ENCODE assay signal across 24 cellular contexts in the genomic region with DNA sequence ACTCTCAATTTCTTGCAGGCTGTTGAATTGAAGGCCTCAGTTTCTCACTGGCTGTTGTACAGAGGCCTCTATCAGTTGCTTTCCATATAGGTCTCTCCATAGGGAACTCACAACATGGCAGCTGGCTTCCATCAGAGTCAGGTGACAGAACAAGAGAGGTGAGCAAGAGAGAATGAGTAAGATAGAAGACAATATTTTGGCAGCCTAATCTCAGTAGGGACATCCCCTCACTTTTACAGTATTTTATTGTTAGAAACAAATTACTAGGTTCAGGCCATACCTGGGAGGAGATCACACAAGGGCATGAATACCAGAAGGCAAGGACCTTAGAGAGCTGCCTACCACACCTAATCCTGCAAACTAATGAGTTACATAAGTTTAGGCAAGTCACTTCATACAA.
"Had no signal": no experiment of that assay in that cellular context is flagged by ENCODE, and none has a peak within 500 bp of the region (broad histone marks: within the 10 kb centered on the region; RNA-seq: fewer than 3 reads in every experiment).

No MANE protein-coding gene starts in this region.

- H3K4me3 ChIP-seq: colonic mucosa, esophagus squamous epithelium, gastrocnemius medialis, heart right ventricle, left lung, lower lobe of right lung had no signal

- H3K27ac ChIP-seq: colonic mucosa, epithelial cell of prostate, esophagus squamous epithelium, gastrocnemius medialis, heart right ventricle, left lung, lower lobe of right lung had no signal

- H3K4me1 Mint-ChIP-seq: endodermal cell had no signal

- H3K27ac Mint-ChIP-seq: dendritic cell treated with granulocyte-macrophage colony-stimulating factor and Interleukin-4, amounts not matched to agents 40 ng/mL and 50 ng/mL, for 4 days; effector memory CD8-positive, alpha-beta T cell; endodermal cell; naive thymus-derived CD4-positive, alpha-beta T cell had no signal

- H3K4me1 ChIP-seq: colonic mucosa, esophagus squamous epithelium, gastrocnemius medialis, heart right ventricle, left lung, lower lobe of right lung had no signal

- DNase-seq: colonic mucosa; cortex of kidney; effector CD8-positive, alpha-beta T cell; effector memory CD8-positive, alpha-beta T cell; endodermal cell; erythroblast; esophagus squamous epithelium; foreskin fibroblast; foreskin melanocyte; gastrocnemius medialis; glutamatergic neuron; head of caudate nucleus; heart right ventricle; hippocampal formation; left cardiac atrium; left lung; left ventricle myocardium superior; lower lobe of right lung; mesenchymal stem cell; midbrain; naive thymus-derived CD4-positive, alpha-beta T cell had no signal

- H3K27me3 ChIP-seq: colonic mucosa, esophagus squamous epithelium, gastrocnemius medialis, heart right ventricle, left lung had no signal

- ATAC-seq: effector memory CD8-positive, alpha-beta T cell; esophagus mucosa; gastrocnemius medialis; heart right ventricle; left cardiac atrium; left lung; left ventricle myocardium superior; lower lobe of right lung; naive thymus-derived CD4-positive, alpha-beta T cell had no signal

- H3K36me3 ChIP-seq: colonic mucosa, esophagus squamous epithelium, gastrocnemius medialis, heart right ventricle, left lung, lower lobe of right lung had no signal

- H3K27me3 Mint-ChIP-seq: dendritic cell treated with granulocyte-macrophage colony-stimulating factor and Interleukin-4, amounts not matched to agents 40 ng/mL and 50 ng/mL, for 4 days; effector memory CD8-positive, alpha-beta T cell had no signal

- H3K9me3 ChIP-seq: colonic mucosa, gastrocnemius medialis, lower lobe of right lung had no signal

- H3K4me3 Mint-ChIP-seq: dendritic cell treated with granulocyte-macrophage colony-stimulating factor and Interleukin-4, amounts not matched to agents 40 ng/mL and 50 ng/mL, for 4 days; effector memory CD8-positive, alpha-beta T cell; endodermal cell; naive thymus-derived CD4-positive, alpha-beta T cell had no signal

- H3K9me3 Mint-ChIP-seq: effector memory CD8-positive, alpha-beta T cell had no signal
